In genomic region chr17:79789943-79790804, GRCh38 we compare ENCODE assay signal across 8 cellular contexts.
DNase-seq lines count a peak whose midpoint lies in the region; ATAC-seq lines count a peak whose summit lies in the region.

No MANE protein-coding gene starts in this region.

- peaks cover 50 to 71% of the 10 kb centered on the region in 2 donors for H3K27me3 Mint-ChIP-seq in effector memory CD8-positive, alpha-beta T cell

- ATAC-seq in effector memory CD8-positive, alpha-beta T cell (replicated peaks) = peak; percentile 54
- no peak for ATAC-seq in GM21737 (IDR thresholded peaks at IDR 0.05; ENCODE audit: unreplicated experiment)

- H3K36me3 Mint-ChIP-seq in effector memory CD8-positive, alpha-beta T cell (ENCODE audit: insufficient read depth) = peaks cover 10% of the 10 kb centered on the region

- no peaks in the 10 kb centered on the region for H3K9me3 Mint-ChIP-seq in effector memory CD8-positive, alpha-beta T cell

- peak overlapping the region; percentile 27 to 31 for H3K4me3 Mint-ChIP-seq in effector memory CD8-positive, alpha-beta T cell

- H3K4me1 Mint-ChIP-seq in effector memory CD8-positive, alpha-beta T cell (ENCODE audit: low read depth in 2 of 2) = peaks cover 0 to 5% of the 10 kb centered on the region in 2 donors

- no peak overlapping the region for H3K27ac Mint-ChIP-seq in effector memory CD8-positive, alpha-beta T cell

- DNase-seq in SHP77 (lab: John Stamatoyannopoulos, UW) = peak; percentile 55 to 70
- DNase-seq in SHP77 treated with DMSO at 0.1 percent for 48 hours (lab: John Stamatoyannopoulos, UW) = no peak
- DNase-seq in NCI-H69 (lab: John Stamatoyannopoulos, UW) = peak; percentile 62
- DNase-seq in effector memory CD8-positive, alpha-beta T cell = no peak
- peak; percentile 30 for DNase-seq in midbrain (lab: John Stamatoyannopoulos, UW)
- no peak for DNase-seq in KG1 (lab: John Stamatoyannopoulos, UW)
- no peak for DNase-seq in NCI-H2171 (lab: John Stamatoyannopoulos, UW)

Comparison
In these comparisons a context has a peak if more than half of its experiments do, and no peak if none do; other contexts are left out.
1. DNase-seq: peak in SHP77 (2 of 2), NCI-H69 (single experiment) and midbrain (single experiment); none in SHP77 treated with DMSO at 0.1 percent for 48 hours (single experiment), effector memory CD8-positive, alpha-beta T cell (0 of 3), KG1 (single experiment) and NCI-H2171 (single experiment).